9 cellular contexts compared by ENCODE assay signal in the genomic region with DNA sequence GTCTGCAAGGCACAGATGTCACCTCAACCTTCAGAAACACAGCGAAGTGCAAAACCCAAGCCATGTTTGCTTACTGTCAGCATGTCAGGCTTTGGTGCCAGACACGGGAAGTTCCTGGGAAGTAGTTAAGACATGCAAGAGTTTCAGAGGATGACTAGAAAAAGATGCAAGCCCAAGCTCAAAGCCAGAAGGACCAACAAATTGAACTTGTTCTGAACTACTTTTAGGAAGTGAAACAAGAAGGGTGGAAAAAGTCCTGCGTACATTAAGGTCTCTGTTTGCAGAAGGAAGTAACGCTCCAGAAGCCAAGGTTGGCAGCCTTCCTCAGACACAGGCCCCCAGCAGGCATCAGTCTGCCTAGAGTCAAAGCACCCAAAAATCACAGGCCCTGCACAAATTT. TPM values are rescaled to one million over a fixed set of nuclear protein-coding genes. Genes with fewer than 3 reads are reported as not detected.
DNase-seq lines count a peak whose midpoint lies in the region; ATAC-seq and TF ChIP-seq lines count a peak whose summit lies in the region.
"Had no signal": no experiment of that assay in that cellular context is flagged by ENCODE, and none has a peak within 500 bp of the region (broad histone marks: within the 10 kb centered on the region; RNA-seq: fewer than 3 reads in every experiment).

No MANE protein-coding gene starts in this region.

- H3K9ac ChIP-seq in trophoblast cell (ENCODE audit: low read length): no peak overlapping the region

- POLR2A ChIA-PET in GM10248 (lab: Yijun Ruan, JAX): interaction anchor here (1.3 kb wide), 1 partner anchor 18 kb away, joined by 4 read pairs; no protein-coding TSS in a partner anchor

- no peak overlapping the region for H3K23ac ChIP-seq in trophoblast cell (ENCODE audit: low read length)

- H3K79me2 ChIP-seq in trophoblast cell (ENCODE audit: control insufficient read depth, insufficient read depth, low read length, poor library complexity) (peaks cover 11% of the 10 kb centered on the region), osteoblast (ENCODE audit: insufficient read depth, low read length) (peaks cover 72% of the 10 kb centered on the region)

- H2BK120ac ChIP-seq in trophoblast cell (ENCODE audit: insufficient read depth, low read length, poor library complexity): no peak overlapping the region

- TF ChIP-seq CTCF in GM10248 (IDR thresholded peaks at IDR 0.05; ENCODE audit: control extremely low read depth, extremely low read depth, low read depth, missing control alignments): no peak
- TF ChIP-seq CTCF in adrenal gland (IDR thresholded peaks at IDR 0.05): no peak
- TF ChIP-seq CTCF in osteoblast (IDR thresholded peaks at IDR 0.05; ENCODE audit: extremely low read depth, low read depth, low read length): no peak

- H2AFZ ChIP-seq in trophoblast cell (ENCODE audit: insufficient read depth, low read length, poor library complexity) (no peak overlapping the region), osteoblast (ENCODE audit: low read length) (no peak overlapping the region)

- H3K4ac ChIP-seq in trophoblast cell (ENCODE audit: low read depth, low read length): peak overlapping the region; percentile 48

- no peak for TF ChIP-seq POLR2A in adrenal gland (IDR thresholded peaks at IDR 0.05)

- H4K12ac ChIP-seq in trophoblast cell (ENCODE audit: low read depth, low read length): no peak overlapping the region

- no peak overlapping the region for H3K14ac ChIP-seq in trophoblast cell (ENCODE audit: low read length)

- peaks cover 16% of the 10 kb centered on the region for H4K20me1 ChIP-seq in osteoblast (ENCODE audit: insufficient read depth, low read length)

- H3K18ac ChIP-seq in trophoblast cell (ENCODE audit: low read length): no peak overlapping the region

- H3K27ac ChIP-seq in adrenal gland (peak overlapping the region in 2 of 5 donors; percentile 88 to 89), trophoblast cell (ENCODE audit: low read depth, low read length) (no peak overlapping the region), osteoblast (ENCODE audit: low read depth, low read length) (no peak overlapping the region)

- H3K79me1 ChIP-seq in trophoblast cell (ENCODE audit: low read length): peaks cover 5% of the 10 kb centered on the region

- no peak overlapping the region for H2BK5ac ChIP-seq in trophoblast cell (ENCODE audit: low read depth, low read length, poor library complexity)

- ATAC-seq in HG03354 (IDR thresholded peaks at IDR 0.05; ENCODE audit: poor library complexity, severe bottlenecking, unreplicated experiment): peak; percentile 50

- peak; percentile 60 for DNase-seq in GM10248 (ENCODE audit: extremely low spot score)
- DNase-seq in adrenal gland: peak in 5 of 7 donors; percentile 25 to 76 (median 60)
- no peak for DNase-seq in trophoblast cell
- DNase-seq in stimulated activated naive CD4-positive, alpha-beta T cell (lab: John Stamatoyannopoulos, UW): no peak
- DNase-seq in osteoblast (ENCODE audit: insufficient read length, low spot score, missing footprints): no peak
- no peak for DNase-seq in effector CD4-positive, alpha-beta T cell
- DNase-seq in OCI-M2 (lab: John Stamatoyannopoulos, UW; ENCODE audit: unreplicated experiment): no peak

- H2BK12ac ChIP-seq in trophoblast cell (ENCODE audit: low read length): peak overlapping the region; percentile 47

- H3K36me3 ChIP-seq in adrenal gland (replicated peaks in 1 of 2) (no peaks in the 10 kb centered on the region), trophoblast cell (ENCODE audit: control insufficient read depth in 1 of 2, insufficient read depth in 2 of 2, low read length in 2 of 2) (no peaks in the 10 kb centered on the region), osteoblast (ENCODE audit: insufficient read depth, low read length) (peaks cover 8% of the 10 kb centered on the region)

- no peak overlapping the region for H3K4me3 ChIP-seq in adrenal gland
- no peak overlapping the region for H3K4me3 ChIP-seq in trophoblast cell (ENCODE audit: low read depth, low read length)
- no peak overlapping the region for H3K4me3 ChIP-seq in osteoblast (ENCODE audit: insufficient read depth, low read length)

- CTCF ChIA-PET in GM10248 (lab: Yijun Ruan, JAX): interaction anchor here (1.0 to 1.6 kb wide), 4 partner anchors 10 to 139 kb away, joined by 3 to 8 read pairs (median 4); no protein-coding TSS in a partner anchor

- no peak overlapping the region for H2AK5ac ChIP-seq in trophoblast cell (ENCODE audit: low read length)

- H3K4me2 ChIP-seq in trophoblast cell (ENCODE audit: low read length) (no peak overlapping the region), osteoblast (ENCODE audit: insufficient read depth, low read length) (no peak overlapping the region)

- H4K91ac ChIP-seq in trophoblast cell (ENCODE audit: low read depth, low read length): no peak overlapping the region

- intact Hi-C loops in adrenal gland (cut with DNase I): no loop called here

- H3K27me3 ChIP-seq in adrenal gland (no peaks in the 10 kb centered on the region), trophoblast cell (ENCODE audit: insufficient read depth, low read length) (no peaks in the 10 kb centered on the region), osteoblast (ENCODE audit: insufficient read depth, low read length) (no peaks in the 10 kb centered on the region)

- no peaks in the 10 kb centered on the region for H3K9me3 ChIP-seq in adrenal gland (replicated peaks in 1 of 3)
- no peaks in the 10 kb centered on the region for H3K9me3 ChIP-seq in trophoblast cell (ENCODE audit: insufficient read depth, low read depth, low read length)
- H3K9me3 ChIP-seq in osteoblast (ENCODE audit: low read depth, low read length): no peaks in the 10 kb centered on the region

- H3K4me1 ChIP-seq in adrenal gland (replicated peaks in 1 of 2) (peaks cover 6 to 50% of the 10 kb centered on the region in 2 donors), trophoblast cell (ENCODE audit: control insufficient read depth in 1 of 2, insufficient read depth in 2 of 2, low read length in 2 of 2) (peaks cover 20 to 28% of the 10 kb centered on the region in 2 experiments), osteoblast (ENCODE audit: insufficient read depth, low read length) (peaks cover 11% of the 10 kb centered on the region)

- no peak overlapping the region for H4K8ac ChIP-seq in trophoblast cell (ENCODE audit: low read depth, low read length)

- WGBS in adrenal gland, 4 donors: 50 to 65% (median 57%) methylated on average over 4 of the region's 4 CpGs
- WGBS in trophoblast cell (ENCODE audit: extremely low coverage, insufficient coverage, insufficient read length): no CpG with 5 or more reads among the region's 4 CpGs

RNA-seq across cellular contexts. Expression of gene AP1B1, which starts 2.6 kb away (rescaled TPM):
- total RNA-seq in adrenal gland (100 to 1,000 TPM; 100 to 190 (median 121) TPM), osteoblast (35.4 and 37.3 TPM in 2 replicates)
- polyA plus RNA-seq in adrenal gland: 10 to 100 TPM; 47.6 to 69.5 (median 55.8) TPM
- 40.3 and 41.0 TPM in 2 replicates for polyA plus RNA-seq in trophoblast cell (2013)

RNA-seq across cellular contexts. Expression of gene RFPL1, which starts 52.6 kb away (rescaled TPM):
- total RNA-seq in adrenal gland (not detected), osteoblast (not detected in 2 replicates)
- polyA plus RNA-seq in adrenal gland: not detected
- not detected in 2 replicates for polyA plus RNA-seq in trophoblast cell (2013)
- total RNA-seq: activated CD8-positive, alpha-beta memory T cell treated with anti-CD3 and anti-CD28 coated beads for 36 hours had no signal

Comparison
In these comparisons a context has a peak if more than half of its experiments do, and no peak if none do; other contexts are left out.
1. DNase-seq: peak in GM10248 (single experiment) and adrenal gland (5 of 7); none in trophoblast cell (0 of 2), stimulated activated naive CD4-positive, alpha-beta T cell (0 of 6), osteoblast (single experiment), effector CD4-positive, alpha-beta T cell (single experiment) and OCI-M2 (single experiment).